In genomic region chr12:27780612-27781408, GRCh38 we compare ENCODE assay signal across 8 cellular contexts. TPM values are rescaled to one million over a fixed set of nuclear protein-coding genes. Genes with fewer than 3 reads are reported as not detected.
A peak's percentile ranks its signal among the peaks of the same experiment; 100 is the strongest.
DNase-seq lines count a peak whose midpoint lies in the region; ATAC-seq, FAIRE-seq and TF ChIP-seq lines count a peak whose summit lies in the region.

No MANE protein-coding gene starts in this region.

- H3K27me3 ChIP-seq in cardiac muscle cell (no peaks in the 10 kb centered on the region), foreskin keratinocyte (no peaks in the 10 kb centered on the region), pancreas (no peaks in the 10 kb centered on the region)

- no peaks in the 10 kb centered on the region for H3K9me3 ChIP-seq in cardiac muscle cell (ENCODE audit: low read depth)
- no peaks in the 10 kb centered on the region for H3K9me3 ChIP-seq in pancreas

- H3K4me1 Mint-ChIP-seq in activated T-cell treated with anti-CD3 and anti-CD28 coated beads, Interleukin-2, amount 50 U/mL, for 72 hours (ENCODE audit: low read depth), result peaks cover 36% of the 10 kb centered on the region

- H3K4me3 Mint-ChIP-seq in activated T-cell treated with anti-CD3 and anti-CD28 coated beads, Interleukin-2, amount 50 U/mL, for 72 hours, result peak overlapping the region; percentile 77 to 82

- H3K4me1 ChIP-seq in cardiac muscle cell (ENCODE audit: low read depth) (peaks cover 4% of the 10 kb centered on the region), foreskin keratinocyte (peaks cover 21% of the 10 kb centered on the region), pancreas (peaks cover 0 to 21% (median 17%) of the 10 kb centered on the region in 3 donors)

- H3K36me3 ChIP-seq in cardiac muscle cell (no peaks in the 10 kb centered on the region), pancreas (no peaks in the 10 kb centered on the region)

- H3K36me3 Mint-ChIP-seq in activated T-cell treated with anti-CD3 and anti-CD28 coated beads, Interleukin-2, amount 50 U/mL, for 72 hours (ENCODE audit: insufficient read depth in 2 of 2), result peaks cover 0 to 2% of the 10 kb centered on the region in 2 donors

- ATAC-seq in Right ventricle myocardium superior (ENCODE audit: poor library complexity), result no peak
- ATAC-seq in HG02870 (IDR thresholded peaks at IDR 0.05; ENCODE audit: unreplicated experiment), result peak; percentile 30
- peak; percentile 36 to 46 for ATAC-seq in activated T-cell treated with anti-CD3 and anti-CD28 coated beads, Interleukin-2, amount 50 U/mL, for 72 hours (replicated peaks in 1 of 2)
- ATAC-seq in foreskin keratinocyte, result peak; percentile 54
- ATAC-seq in pancreas, result peak; percentile 60 to 69 (median 68)

- H3K27ac Mint-ChIP-seq in activated T-cell treated with anti-CD3 and anti-CD28 coated beads, Interleukin-2, amount 50 U/mL, for 72 hours, result no peak overlapping the region

- FAIRE-seq in pancreas (lab: Jason Lieb, UNC) (no peak), frontal cortex (lab: Jason Lieb, UNC) (no peak)

- H3K27me3 Mint-ChIP-seq in activated T-cell treated with anti-CD3 and anti-CD28 coated beads, Interleukin-2, amount 50 U/mL, for 72 hours (ENCODE audit: low read depth), result peaks cover 10% of the 10 kb centered on the region

- TF ChIP-seq CTCF in cardiac muscle cell (IDR thresholded peaks at IDR 0.05; ENCODE audit: low read depth, low read length), result no peak
- TF ChIP-seq CTCF in foreskin keratinocyte (conservative IDR thresholded peaks at IDR 0.05), result no peak
- TF ChIP-seq CTCF in pancreas (IDR thresholded peaks at IDR 0.05), result no peak

- H3K9me3 Mint-ChIP-seq in activated T-cell treated with anti-CD3 and anti-CD28 coated beads, Interleukin-2, amount 50 U/mL, for 72 hours, result no peaks in the 10 kb centered on the region

- H3K4me3 ChIP-seq in cardiac muscle cell (peak overlapping the region; percentile 57), pancreas (peak overlapping the region; percentile 63 to 87 (median 76))

- H3K27ac ChIP-seq in cardiac muscle cell, result peak overlapping the region; percentile 98
- peak overlapping the region; percentile 81 for H3K27ac ChIP-seq in foreskin keratinocyte
- peak overlapping the region; percentile 70 to 91 (median 90) for H3K27ac ChIP-seq in pancreas

- intact Hi-C loops in Right ventricle myocardium superior (cut with DNase I) (no loop called here), pancreas (cut with DNase I) (no loop called here)

- DNase-seq in cardiac muscle cell (ENCODE audit: low read depth in 1 of 2, low spot score in 1 of 2) (peak; percentile 24 to 79), Right ventricle myocardium superior (no peak), NCI-H2107 (lab: John Stamatoyannopoulos, UW) (peak; percentile 28), foreskin keratinocyte (peak in 1 of 2 donors; percentile 40), pancreas (peak in 4 of 6 donors; percentile 35 to 84 (median 56)), frontal cortex (ENCODE audit: low spot score in 2 of 2) (no peak)
- DNase-seq in activated T-cell treated with anti-CD3 and anti-CD28 coated beads, Interleukin-2, amount 50 U/mL, for 72 hours, result peak; percentile 14 to 26

- 4 to 5% methylated on average over 26 to 27 of the region's 27 CpGs for WGBS in pancreas, 2 donors

RNA-seq across cellular contexts. Expression of gene MANSC4, which starts 0.8 kb away (rescaled TPM):
- total RNA-seq in cardiac muscle cell (not detected in 2 replicates), Right ventricle myocardium superior (not detected), foreskin keratinocyte (0.20 and 0.25 TPM in 2 replicates), pancreas (under 1 TPM in 1 of 6 donors, not detected in 5; 0.19 TPM), frontal cortex (0.41 TPM)
- polyA plus RNA-seq in cardiac muscle cell (not detected in 2 replicates), foreskin keratinocyte (0.10 and 0.14 TPM in 2 replicates), pancreas (1 to 10 TPM in 1 of 2 donors, under 1 TPM in 1; 0.23 to 2.3 TPM)
- total RNA-seq in activated T-cell treated with anti-CD3 and anti-CD28 coated beads, Interleukin-2, amount 50 U/mL, for 72 hours, result not detected

RNA-seq across cellular contexts. Expression of gene KLHL42, which starts 0.8 kb away (rescaled TPM):
- total RNA-seq in cardiac muscle cell (27.4 and 42.2 TPM in 2 replicates), Right ventricle myocardium superior (5.4 TPM), foreskin keratinocyte (27.8 and 30.5 TPM in 2 replicates), pancreas (10 to 100 TPM; 10.7 to 21.3 (median 15.1) TPM), frontal cortex (56.3 TPM)
- polyA plus RNA-seq in cardiac muscle cell (25.7 and 26.5 TPM in 2 replicates), foreskin keratinocyte (7.2 and 8.0 TPM in 2 replicates), pancreas (10 to 100 TPM; 14.5 to 20.1 TPM)
- total RNA-seq in activated T-cell treated with anti-CD3 and anti-CD28 coated beads, Interleukin-2, amount 50 U/mL, for 72 hours, result 10 to 100 TPM in 1 of 2 donors, 1 to 10 TPM in 1; 9.8 to 10.7 TPM

Comparison
In these comparisons a context has a peak if more than half of its experiments do, and no peak if none do; other contexts are left out.
1. DNase-seq: peak in cardiac muscle cell (2 of 2), NCI-H2107 (single experiment), activated T-cell treated with anti-CD3 and anti-CD28 coated beads, Interleukin-2, amount 50 U/mL, for 72 hours (2 of 2) and pancreas (4 of 6); none in Right ventricle myocardium superior (single experiment) and frontal cortex (0 of 2).
2. Peak in every context shown above with its lines, with median percentiles within 50 percentile points of each other: H3K27ac ChIP-seq.